Comparison of ENCODE assay signal across 8 cellular contexts in the genomic region with DNA sequence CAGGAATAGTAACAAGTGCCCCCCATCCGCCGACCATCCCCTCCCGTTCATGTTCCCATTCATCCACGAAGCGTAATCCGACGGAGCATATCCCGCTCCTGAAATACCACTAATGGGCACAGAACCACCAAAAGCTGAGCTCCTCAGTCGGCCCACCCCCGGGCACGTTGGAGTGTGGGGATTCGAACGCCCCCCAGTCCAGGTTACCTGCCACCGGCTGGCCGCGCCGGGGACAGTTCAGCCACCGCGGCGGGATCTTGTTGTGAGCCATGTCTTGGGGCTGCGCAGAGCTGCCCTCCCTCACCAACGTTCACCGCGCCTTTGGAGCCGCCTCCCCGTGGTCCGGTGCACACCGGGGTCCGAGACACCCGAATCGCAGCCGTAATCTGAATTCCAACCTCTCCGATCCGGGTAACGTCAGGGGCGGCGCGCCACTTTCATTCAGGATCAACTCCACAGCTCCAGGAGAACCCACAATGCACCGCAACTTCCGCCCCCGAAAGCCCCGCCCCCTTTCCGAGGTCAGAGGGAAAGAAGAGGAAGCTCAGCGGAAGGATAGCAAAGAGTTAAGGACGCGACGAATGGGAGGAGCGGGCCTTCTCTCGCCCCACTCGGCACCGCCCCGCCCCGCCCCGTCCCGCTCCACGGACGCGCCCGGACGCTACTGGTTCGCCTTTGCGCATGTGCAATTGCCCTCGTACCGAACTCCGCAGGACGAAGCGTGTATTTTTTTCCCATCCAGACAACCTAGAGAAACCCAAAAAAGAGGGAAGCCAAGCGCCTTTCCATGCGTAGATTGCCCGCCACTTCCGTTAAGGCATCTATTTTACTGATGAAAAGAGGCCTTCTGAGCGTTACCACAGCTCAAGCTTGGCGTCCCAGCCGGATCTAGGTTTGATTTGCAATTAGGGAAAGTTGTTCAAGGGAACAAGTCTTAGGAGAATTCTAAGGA. TPM values are rescaled to one million over a fixed set of nuclear protein-coding genes. Genes with fewer than 3 reads are reported as not detected.
DNase-seq lines count a peak whose midpoint lies in the region; ATAC-seq and TF ChIP-seq lines count a peak whose summit lies in the region.

A gene (minus strand): TSS at position 480 of the 952 bp plus-strand sequence. CDS start 209 bp downstream, at position 271.

- H3K9me3 Mint-ChIP-seq in activated naive CD8-positive, alpha-beta T cell treated with anti-CD3 and anti-CD28 coated beads, Interleukin-2, amount 50 U/mL, for 24 hours: no peaks in the 10 kb centered on the region

- H3K27me3 Mint-ChIP-seq in activated naive CD8-positive, alpha-beta T cell treated with anti-CD3 and anti-CD28 coated beads, Interleukin-2, amount 50 U/mL, for 24 hours: peaks cover 2% of the 10 kb centered on the region

- H3K9me3 ChIP-seq in cardiac muscle cell (ENCODE audit: low read depth): peaks cover 6% of the 10 kb centered on the region
- H3K9me3 ChIP-seq in parathyroid adenoma (ENCODE audit: control insufficient read depth, low read length): no peaks in the 10 kb centered on the region
- H3K9me3 ChIP-seq in tibial nerve: peaks cover 0 to 12% (median 0%) of the 10 kb centered on the region in 4 donors

- H3K9ac ChIP-seq in parathyroid adenoma: peak within 1 kb of the TSS; percentile 55

- H3K36me3 Mint-ChIP-seq in activated naive CD8-positive, alpha-beta T cell treated with anti-CD3 and anti-CD28 coated beads, Interleukin-2, amount 50 U/mL, for 24 hours (ENCODE audit: low read depth): peaks cover 2% of the 10 kb centered on the region

- H3K4me1 Mint-ChIP-seq in activated naive CD8-positive, alpha-beta T cell treated with anti-CD3 and anti-CD28 coated beads, Interleukin-2, amount 50 U/mL, for 24 hours: peaks cover 38% of the 10 kb centered on the region

- H3K27ac ChIP-seq in cardiac muscle cell (peak within 1 kb of the TSS; percentile 87), parathyroid adenoma (peak within 1 kb of the TSS; percentile 70), tibial nerve (peak within 1 kb of the TSS; percentile 38 to 90 (median 79))

- no peaks in the 10 kb centered on the region for H3K4me1 ChIP-seq in cardiac muscle cell (ENCODE audit: low read depth)
- H3K4me1 ChIP-seq in parathyroid adenoma: no peaks in the 10 kb centered on the region
- peaks cover 0 to 28% (median 13%) of the 10 kb centered on the region in 4 donors for H3K4me1 ChIP-seq in tibial nerve

- TF ChIP-seq CTCF in GM12865 (IDR thresholded peaks at IDR 0.05; ENCODE audit: insufficient read depth, low read depth, low read length, missing control alignments): no peak
- no peak for TF ChIP-seq CTCF in cardiac muscle cell (IDR thresholded peaks at IDR 0.05; ENCODE audit: low read depth, low read length)
- TF ChIP-seq CTCF in parathyroid adenoma (IDR thresholded peaks at IDR 0.05): no peak
- TF ChIP-seq CTCF in tibial nerve (IDR thresholded peaks at IDR 0.05): peak in 1 of 5 experiments; percentile 24

- peaks cover 4% of the 10 kb centered on the region for H3K79me2 ChIP-seq in parathyroid adenoma

- peak within 1 kb of the TSS; percentile 95 for H2AFZ ChIP-seq in parathyroid adenoma

- H3K27ac Mint-ChIP-seq in activated naive CD8-positive, alpha-beta T cell treated with anti-CD3 and anti-CD28 coated beads, Interleukin-2, amount 50 U/mL, for 24 hours: peak within 1 kb of the TSS; percentile 93

- peak within 1 kb of the TSS; percentile 88 for H3K4me2 ChIP-seq in parathyroid adenoma (ENCODE audit: low read length)

- TF ChIP-seq EP300 in tibial nerve (IDR thresholded peaks at IDR 0.05): peak; percentile 84 to 87

- H3K27me3 ChIP-seq in cardiac muscle cell: no peaks in the 10 kb centered on the region
- H3K27me3 ChIP-seq in parathyroid adenoma (ENCODE audit: control insufficient read depth, insufficient read depth, low read length): no peaks in the 10 kb centered on the region
- H3K27me3 ChIP-seq in tibial nerve: no peaks in the 10 kb centered on the region

- DNase-seq in GM12865 (ENCODE audit: low read depth) (peak; percentile 97), NCI-H1417 treated with DMSO at 0.1 percent for 48 hours (lab: John Stamatoyannopoulos, UW) (peak; percentile 86), SW480 (ENCODE audit: low spot score) (peak; percentile 96), cardiac muscle cell (ENCODE audit: low read depth in 1 of 2, low spot score in 1 of 2) (peak; percentile 99), tibial nerve (ENCODE audit: low spot score in 2 of 2) (peak; percentile 97 to 99)
- DNase-seq in activated naive CD8-positive, alpha-beta T cell treated with anti-CD3 and anti-CD28 coated beads, Interleukin-2, amount 50 U/mL, for 24 hours: peak; percentile 99

- no peaks in the 10 kb centered on the region for H3K36me3 ChIP-seq in cardiac muscle cell
- H3K36me3 ChIP-seq in parathyroid adenoma (ENCODE audit: control insufficient read depth, insufficient read depth, low read length): no peaks in the 10 kb centered on the region
- no peaks in the 10 kb centered on the region for H3K36me3 ChIP-seq in tibial nerve

- H3K4me3 ChIP-seq in GM12865 (ENCODE audit: low read depth, low read length): peak within 1 kb of the TSS; percentile 86
- H3K4me3 ChIP-seq in cardiac muscle cell: peak within 1 kb of the TSS; percentile 71
- H3K4me3 ChIP-seq in parathyroid adenoma (ENCODE audit: low read depth, low read length): peak within 1 kb of the TSS; percentile 82
- peak within 1 kb of the TSS; percentile 79 to 99 (median 92) for H3K4me3 ChIP-seq in tibial nerve

- H3K4me3 Mint-ChIP-seq in activated naive CD8-positive, alpha-beta T cell treated with anti-CD3 and anti-CD28 coated beads, Interleukin-2, amount 50 U/mL, for 24 hours: peak within 1 kb of the TSS; percentile 98

- WGBS in tibial nerve, 2 donors: 1 to 2% methylated on average over 51 to 73 of the region's 74 CpGs

- peak; percentile 99 for ATAC-seq in HG02763 (IDR thresholded peaks at IDR 0.05; ENCODE audit: unreplicated experiment)
- peak; percentile 100 for ATAC-seq in activated naive CD8-positive, alpha-beta T cell treated with anti-CD3 and anti-CD28 coated beads, Interleukin-2, amount 50 U/mL, for 24 hours

- peak; percentile 4 to 47 for TF ChIP-seq POLR2A in tibial nerve (IDR thresholded peaks at IDR 0.05)

RNA-seq across cellular contexts. Expression of the gene that starts here (rescaled TPM):
- total RNA-seq in cardiac muscle cell (12.5 and 15.9 TPM in 2 replicates), tibial nerve (10 to 100 TPM; 13.9 to 20.5 (median 18.4) TPM)
- 10.9 and 12.4 TPM in 2 replicates for polyA plus RNA-seq in cardiac muscle cell

Comparison
In these comparisons a context has a peak if more than half of its experiments do, and no peak if none do; other contexts are left out.
1. Peak in every context shown above with its lines: DNase-seq, ATAC-seq, H3K4me3 ChIP-seq and H3K27ac ChIP-seq.